ENCODE assay signal across 9 cellular contexts in genomic region chr2:105919826-105920225, GRCh38.
A peak's percentile ranks its signal among the peaks of the same experiment; 100 is the strongest.
DNase-seq lines count a peak whose midpoint lies in the region; ATAC-seq lines count a peak whose summit lies in the region.
"Had no signal": no experiment of that assay in that cellular context is flagged by ENCODE, and none has a peak within 500 bp of the region (broad histone marks: within the 10 kb centered on the region; RNA-seq: fewer than 3 reads in every experiment).

No MANE protein-coding gene starts in this region.

- no peaks in the 10 kb centered on the region for H3K36me3 Mint-ChIP-seq in activated naive CD4-positive, alpha-beta T cell treated with anti-CD3 and anti-CD28 coated beads for 36 hours (ENCODE audit: low read depth)

- no peaks in the 10 kb centered on the region for H3K36me3 ChIP-seq in NT2/D1 (ENCODE audit: insufficient read depth, insufficient read length, low read length)

- H3K9me3 ChIP-seq in NT2/D1 (ENCODE audit: insufficient read depth, low read length), result peaks cover 22% of the 10 kb centered on the region

- no peak overlapping the region for H3K27ac Mint-ChIP-seq in activated naive CD4-positive, alpha-beta T cell treated with anti-CD3 and anti-CD28 coated beads for 36 hours
- no peak overlapping the region for H3K27ac Mint-ChIP-seq in stimulated activated naive CD8-positive, alpha-beta T cell treated with anti-CD3 and anti-CD28 coated beads, Interleukin-15, amount 100 ng/mL, for 72 hours

- H3K4me1 Mint-ChIP-seq in activated naive CD4-positive, alpha-beta T cell treated with anti-CD3 and anti-CD28 coated beads for 36 hours (ENCODE audit: low read depth), result peaks cover 40% of the 10 kb centered on the region
- peaks cover 58% of the 10 kb centered on the region for H3K4me1 Mint-ChIP-seq in stimulated activated naive CD8-positive, alpha-beta T cell treated with anti-CD3 and anti-CD28 coated beads, Interleukin-15, amount 100 ng/mL, for 72 hours

- no peak overlapping the region for H3K4me3 ChIP-seq in NT2/D1 (ENCODE audit: insufficient read length, low read depth)

- ATAC-seq in stimulated activated naive CD8-positive, alpha-beta T cell treated with anti-CD3 and anti-CD28 coated beads, Interleukin-15, amount 100 ng/mL, for 72 hours, result peak; percentile 52
- no peak for ATAC-seq in HG03432 (IDR thresholded peaks at IDR 0.05; ENCODE audit: unreplicated experiment)

- H3K9me3 Mint-ChIP-seq in activated naive CD4-positive, alpha-beta T cell treated with anti-CD3 and anti-CD28 coated beads for 36 hours, result peaks cover 16% of the 10 kb centered on the region
- peaks cover 11 to 44% of the 10 kb centered on the region in 2 donors for H3K9me3 Mint-ChIP-seq in stimulated activated naive CD8-positive, alpha-beta T cell treated with anti-CD3 and anti-CD28 coated beads, Interleukin-15, amount 100 ng/mL, for 72 hours

- H3K4me3 Mint-ChIP-seq in activated naive CD4-positive, alpha-beta T cell treated with anti-CD3 and anti-CD28 coated beads for 36 hours, result no peak overlapping the region
- no peak overlapping the region for H3K4me3 Mint-ChIP-seq in stimulated activated naive CD8-positive, alpha-beta T cell treated with anti-CD3 and anti-CD28 coated beads, Interleukin-15, amount 100 ng/mL, for 72 hours
- H3K4me3 Mint-ChIP-seq: naive B cell had no signal

- H3K27me3 ChIP-seq in NT2/D1 (ENCODE audit: insufficient read depth, insufficient read length), result no peaks in the 10 kb centered on the region

- DNase-seq in D341Med (ENCODE audit: low spot score) (peak; percentile 35), NT2/D1 (ENCODE audit: low read depth, low spot score) (peak; percentile 27), iPS-NIHi7 (ENCODE audit: extremely low spot score) (peak; percentile 76), amygdala (lab: John Stamatoyannopoulos, UW) (no peak), NOMO-1 treated with DMSO at 0.1 percent for 48 hours (lab: John Stamatoyannopoulos, UW; ENCODE audit: unreplicated experiment) (no peak)
- peak; percentile 71 for DNase-seq in activated naive CD4-positive, alpha-beta T cell treated with anti-CD3 and anti-CD28 coated beads for 36 hours
- peak; percentile 33 to 51 for DNase-seq in stimulated activated naive CD8-positive, alpha-beta T cell treated with anti-CD3 and anti-CD28 coated beads, Interleukin-15, amount 100 ng/mL, for 72 hours
- DNase-seq: naive B cell had no signal

- CTCF ChIA-PET in activated naive CD4-positive, alpha-beta T cell treated with anti-CD3 and anti-CD28 coated beads for 36 hours (lab: Charles Lee), result interaction anchor here (0.6 to 1.8 kb wide), 5 partner anchors 9 to 571 kb away, joined by 3 to 6 read pairs (median 4); no protein-coding TSS in a partner anchor

- no peaks in the 10 kb centered on the region for H3K27me3 Mint-ChIP-seq in activated naive CD4-positive, alpha-beta T cell treated with anti-CD3 and anti-CD28 coated beads for 36 hours (ENCODE audit: low read depth)
- H3K27me3 Mint-ChIP-seq in stimulated activated naive CD8-positive, alpha-beta T cell treated with anti-CD3 and anti-CD28 coated beads, Interleukin-15, amount 100 ng/mL, for 72 hours, result no peaks in the 10 kb centered on the region
- H3K27me3 Mint-ChIP-seq: naive B cell had no signal

- no peaks in the 10 kb centered on the region for H3K4me1 ChIP-seq in NT2/D1 (ENCODE audit: insufficient read depth, insufficient read length)

- intact Hi-C loops in activated naive CD4-positive, alpha-beta T cell treated with anti-CD3 and anti-CD28 coated beads for 36 hours (cut with micrococcal nuclease), result loop anchor here (1.0 kb wide), 1 partner anchor 165 kb away; no protein-coding TSS in a partner anchor

- H3K9ac ChIP-seq in NT2/D1 (ENCODE audit: insufficient read length, low read depth), result no peak overlapping the region

Comparison
In these comparisons a context has a peak if more than half of its experiments do, and no peak if none do; other contexts are left out.
1. DNase-seq: peak in D341Med (single experiment), NT2/D1 (single experiment), activated naive CD4-positive, alpha-beta T cell treated with anti-CD3 and anti-CD28 coated beads for 36 hours (single experiment), iPS-NIHi7 (single experiment) and stimulated activated naive CD8-positive, alpha-beta T cell treated with anti-CD3 and anti-CD28 coated beads, Interleukin-15, amount 100 ng/mL, for 72 hours (2 of 2); none in amygdala (0 of 56) and NOMO-1 treated with DMSO at 0.1 percent for 48 hours (single experiment).